In genomic region chr7:77770316-77770715, GRCh38 we compare ENCODE assay signal across 5 cellular contexts.
"Had no signal": no experiment of that assay in that cellular context is flagged by ENCODE, and none has a peak within 500 bp of the region (broad histone marks: within the 10 kb centered on the region; RNA-seq: fewer than 3 reads in every experiment).

No MANE protein-coding gene starts in this region.

- H3K4me2 ChIP-seq: GM23338 had no signal

- H3K4me3 Mint-ChIP-seq: GM23338, H9 had no signal

- ATAC-seq: GM23338, K562 had no signal

- H3K27ac Mint-ChIP-seq: GM23338, H9 had no signal

- DNase-seq: H9, HCEC 1CT, IMR-90 had no signal

- H2AFZ ChIP-seq: GM23338 had no signal

- H3K4me3 ChIP-seq: GM23338, K562 had no signal
